11 cellular contexts compared by ENCODE assay signal in genomic region chr12:45615268-45615667, GRCh38.
DNase-seq lines count a peak whose midpoint lies in the region; FAIRE-seq and TF ChIP-seq lines count a peak whose summit lies in the region.
"Had no signal": no experiment of that assay in that cellular context is flagged by ENCODE, and none has a peak within 500 bp of the region (broad histone marks: within the 10 kb centered on the region; RNA-seq: fewer than 3 reads in every experiment).

No MANE protein-coding gene starts in this region.

- intact Hi-C loops in PC-9 (cut with micrococcal nuclease; ENCODE audit: unreplicated experiment): no loop called here

- POLR2A ChIA-PET in AG04450 (lab: Yijun Ruan, JAX): no interaction called here
- POLR2A ChIA-PET in PC-9 (lab: Charles Lee; ENCODE audit: unreplicated experiment): interaction anchor here (0.5 kb wide), 2 partner anchors 112 to 289 kb away, joined by 3 to 8 read pairs; no protein-coding TSS in a partner anchor

- H2AFZ ChIP-seq in PC-9: no peak overlapping the region

- DNase-seq in AG04450 (ENCODE audit: low read depth, low spot score): peak; percentile 27
- peak; percentile 68 for DNase-seq in HT1080 (ENCODE audit: low read depth)
- peak; percentile 21 to 80 for DNase-seq in PC-9
- DNase-seq in fibroblast of pulmonary artery (ENCODE audit: low read depth): peak; percentile 47
- DNase-seq in frontal cortex (ENCODE audit: low spot score in 2 of 2): no peak
- no peak for DNase-seq in KBM-7
- DNase-seq in activated CD4-positive, CD25-positive, alpha-beta regulatory T cell treated with anti-CD3 and anti-CD28 coated beads, Interleukin-2, amount 50 U/mL, for 72 hours: no peak
- DNase-seq in stimulated activated CD4-positive, alpha-beta T cell treated with anti-CD3 and anti-CD28 coated beads, Interleukin-2, amount 100 ng/mL, for 48 hours: no peak
- DNase-seq: H9 had no signal

- H3K4me1 ChIP-seq in PC-9 (replicated peaks; ENCODE audit: insufficient read depth): peaks cover 13% of the 10 kb centered on the region; the same call in 1 of the 2 replicates

- no peaks in the 10 kb centered on the region for H3F3A ChIP-seq in PC-9 (ENCODE audit: insufficient read depth, low read depth)

- TF ChIP-seq CTCF in AG04450 (IDR thresholded peaks at IDR 0.05; ENCODE audit: low read depth, low read length): no peak
- no peak for TF ChIP-seq CTCF in PC-9 (conservative IDR thresholded peaks at IDR 0.05)
- TF ChIP-seq CTCF in fibroblast of pulmonary artery (IDR thresholded peaks at IDR 0.05; ENCODE audit: low read length, missing control alignments): no peak

- H3K9me3 ChIP-seq in AG04450 (ENCODE audit: control insufficient read depth, insufficient read depth, low read length) (no peaks in the 10 kb centered on the region), PC-9 (ENCODE audit: insufficient read depth, low read depth) (no peaks in the 10 kb centered on the region)
- H3K9me3 ChIP-seq: thoracic aorta had no signal

- no TSS peak for BruUV-seq in PC-9 (replicated peaks; lab: Mats Ljungman, UMichigan)

- peak overlapping the region; percentile 19; the same call in 1 of the 2 replicates for H3K4me2 ChIP-seq in PC-9

- H3K9me2 ChIP-seq in PC-9 (ENCODE audit: insufficient read depth): no peaks in the 10 kb centered on the region

- no peaks in the 10 kb centered on the region for H3K36me3 ChIP-seq in PC-9 (ENCODE audit: low read depth)
- H3K36me3 ChIP-seq: thoracic aorta had no signal

- H4K20me1 ChIP-seq in PC-9 (ENCODE audit: insufficient read depth): no peaks in the 10 kb centered on the region

- H3K27me3 ChIP-seq in AG04450 (ENCODE audit: control insufficient read depth, insufficient read depth, low read length) (no peaks in the 10 kb centered on the region), PC-9 (ENCODE audit: insufficient read depth, low read depth) (0 out of 2 replicates have a peak, but pooled peaks cover 4% of the 10 kb centered on the region)

- no peak overlapping the region for H3K27ac ChIP-seq in AG04450 (ENCODE audit: low read depth, low read length)
- H3K27ac ChIP-seq in PC-9: no peak overlapping the region
- H3K27ac ChIP-seq: thoracic aorta had no signal

- no peaks in the 10 kb centered on the region for H3K79me2 ChIP-seq in PC-9 (ENCODE audit: low read depth)

- H3K4me3 ChIP-seq in AG04450 (ENCODE audit: low read depth, low read length): no peak overlapping the region
- H3K4me3 ChIP-seq in PC-9: no peak overlapping the region
- no peak overlapping the region for H3K4me3 ChIP-seq in fibroblast of pulmonary artery (replicated peaks; ENCODE audit: low read depth, low read length)
- H3K4me3 ChIP-seq: thoracic aorta had no signal

- in situ Hi-C loops in KBM-7 (cut with MboI; ENCODE audit: low pct_unique_long_range_greater_than_20kb, low sequenced_read_pairs): no loop called here

- CTCF ChIA-PET in AG04450 (lab: Charles Lee): no interaction called here
- CTCF ChIA-PET in PC-9 (lab: Charles Lee): interaction anchor here (0.6 kb wide), 1 partner anchor 656 kb away, joined by 3 read pairs; no protein-coding TSS in a partner anchor

- FAIRE-seq in frontal cortex (lab: Jason Lieb, UNC): no peak
- FAIRE-seq: RCC 7860 had no signal

Comparison
In these comparisons a context has a peak if more than half of its experiments do, and no peak if none do; other contexts are left out.
1. DNase-seq: peak in AG04450 (single experiment), HT1080 (single experiment), PC-9 (2 of 2) and fibroblast of pulmonary artery (single experiment); none in frontal cortex (0 of 2), KBM-7 (single experiment), activated CD4-positive, CD25-positive, alpha-beta regulatory T cell treated with anti-CD3 and anti-CD28 coated beads, Interleukin-2, amount 50 U/mL, for 72 hours (single experiment) and stimulated activated CD4-positive, alpha-beta T cell treated with anti-CD3 and anti-CD28 coated beads, Interleukin-2, amount 100 ng/mL, for 48 hours (0 of 2).